22 cellular contexts compared by ENCODE assay signal in the genomic region with DNA sequence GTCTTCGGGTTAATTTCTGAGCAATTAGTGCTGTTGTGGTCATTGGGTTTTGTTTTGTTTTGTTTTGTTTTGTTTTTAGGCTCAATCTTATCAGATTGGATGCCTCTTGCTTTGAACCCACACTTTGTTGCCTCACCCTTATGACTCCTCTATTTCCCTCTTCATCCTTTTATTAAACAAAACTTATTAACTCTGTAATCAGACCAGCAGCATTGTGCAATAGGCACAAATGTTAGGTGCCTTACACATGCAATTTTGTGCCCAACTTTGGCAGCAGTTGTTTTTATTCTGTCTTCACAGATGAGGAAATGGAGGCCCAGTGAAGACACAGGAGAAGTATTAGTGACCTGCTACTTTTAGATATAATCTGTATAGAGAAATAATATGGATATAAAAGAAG.
DNase-seq lines count a peak whose midpoint lies in the region; ATAC-seq and TF ChIP-seq lines count a peak whose summit lies in the region.
"Had no signal": no experiment of that assay in that cellular context is flagged by ENCODE, and none has a peak within 500 bp of the region (broad histone marks: within the 10 kb centered on the region; RNA-seq: fewer than 3 reads in every experiment).

No MANE protein-coding gene starts in this region.

- H3K27ac Mint-ChIP-seq in nephron progenitor cell = no peak overlapping the region
- H3K27ac Mint-ChIP-seq: GM23338 had no signal

- in situ Hi-C loops in GM23248 (cut with MboI) = no loop called here

- no peak overlapping the region for H3K27ac ChIP-seq in GM23248
- H3K27ac ChIP-seq: BLaER1, PC-9, RWPE1 had no signal

- TF ChIP-seq CTCF in foreskin fibroblast (IDR thresholded peaks at IDR 0.05; ENCODE audit: low read depth, low read length) = no peak
- no peak for TF ChIP-seq CTCF in nephron progenitor cell (IDR thresholded peaks at IDR 0.05)

- no peaks in the 10 kb centered on the region for H3K27me3 Mint-ChIP-seq in nephron progenitor cell (ENCODE audit: low read depth, poor library complexity)
- H3K27me3 Mint-ChIP-seq: CD4-positive, alpha-beta memory T cell had no signal

- no peak for ATAC-seq in HG02938 (IDR thresholded peaks at IDR 0.05; ENCODE audit: unreplicated experiment)
- no peak for ATAC-seq in HG02642 (IDR thresholded peaks at IDR 0.05; ENCODE audit: poor library complexity, unreplicated experiment)
- ATAC-seq: GM12878 had no signal

- H3K4me1 Mint-ChIP-seq in nephron progenitor cell = peaks cover 62% of the 10 kb centered on the region
- H3K4me1 Mint-ChIP-seq: CD4-positive, alpha-beta memory T cell had no signal

- no peak overlapping the region for H3K4me3 Mint-ChIP-seq in nephron progenitor cell
- H3K4me3 Mint-ChIP-seq: CD4-positive, alpha-beta memory T cell; GM23338 had no signal

- H3K27me3 ChIP-seq in GM23248 (replicated peaks; ENCODE audit: insufficient read depth) = no peaks in the 10 kb centered on the region
- H3K27me3 ChIP-seq: BLaER1, MG63 had no signal

- H3K36me3 ChIP-seq in GM23248 (ENCODE audit: low read depth) = no peaks in the 10 kb centered on the region
- H3K36me3 ChIP-seq: BLaER1, MG63 had no signal

- H3K4me2 ChIP-seq in GM23248 (ENCODE audit: unreplicated experiment) = no peak overlapping the region
- H3K4me2 ChIP-seq: BLaER1, GM23338, PC-9 had no signal

- H2AFZ ChIP-seq in GM23248 = no peak overlapping the region
- H2AFZ ChIP-seq: GM23338, PC-9 had no signal

- no peaks in the 10 kb centered on the region for H3K9me3 ChIP-seq in GM23248 (ENCODE audit: low read depth)
- H3K9me3 ChIP-seq: MG63 had no signal

- no peaks in the 10 kb centered on the region for H3K4me1 ChIP-seq in GM23248 (ENCODE audit: insufficient read depth)
- H3K4me1 ChIP-seq: BLaER1 had no signal

- peaks cover 18% of the 10 kb centered on the region for H3K9me3 Mint-ChIP-seq in nephron progenitor cell
- H3K9me3 Mint-ChIP-seq: CD4-positive, alpha-beta memory T cell had no signal

- DNase-seq in GM23248 (peak; percentile 9), NCI-H69 (lab: John Stamatoyannopoulos, UW) (peak; percentile 38), foreskin fibroblast (peak; percentile 21 to 62), renal cortical epithelial cell (ENCODE audit: low read depth) (peak; percentile 46), nephron progenitor cell (no peak), ecto neural progenitor cell (ENCODE audit: low spot score) (no peak)
- DNase-seq: CD4-positive, alpha-beta memory T cell; DMS53; HCEC 1CT; MG63; NCI-H1048; NCI-H1436 treated with DMSO at 0.1 percent for 48 hours; NCI-H2029; NCI-H345; PC-9; SIG-M5 had no signal

- H3K9me2 ChIP-seq in GM23248 (ENCODE audit: insufficient read depth) = no peaks in the 10 kb centered on the region

- H4K20me1 ChIP-seq in GM23248 (ENCODE audit: insufficient read depth) = no peaks in the 10 kb centered on the region
- H4K20me1 ChIP-seq: BLaER1 had no signal

- H3K4me3 ChIP-seq in GM23248 (no peak overlapping the region), foreskin fibroblast (ENCODE audit: low read depth in 1 of 2, low read length in 2 of 2) (no peak overlapping the region)
- H3K4me3 ChIP-seq: BLaER1, GM12878, GM23338, MG63, PC-9 had no signal

- peaks cover 10% of the 10 kb centered on the region for H3K36me3 Mint-ChIP-seq in nephron progenitor cell (ENCODE audit: low read depth)
- H3K36me3 Mint-ChIP-seq: CD4-positive, alpha-beta memory T cell had no signal

- H3K9ac ChIP-seq in GM23248 = no peak overlapping the region
- H3K9ac ChIP-seq: BLaER1 had no signal

- no peaks in the 10 kb centered on the region for H3K79me2 ChIP-seq in GM23248 (ENCODE audit: insufficient read depth)

- H3F3A ChIP-seq in GM23248 (ENCODE audit: insufficient read depth) = no peaks in the 10 kb centered on the region

- WGBS in GM23248 (ENCODE audit: low coverage in 1 of 2, low lambda C conversion rate in 2 of 2, missing lambda C conversion rate in 2 of 2), 2 experiments = 76 to 86% methylated on average over 1 of the region's 1 CpG

Comparison
In these comparisons a context has a peak if more than half of its experiments do, and no peak if none do; other contexts are left out.
1. DNase-seq: peak in GM23248 (single experiment), NCI-H69 (single experiment), foreskin fibroblast (2 of 2) and renal cortical epithelial cell (single experiment); none in nephron progenitor cell (single experiment) and ecto neural progenitor cell (single experiment).